In the genomic region with DNA sequence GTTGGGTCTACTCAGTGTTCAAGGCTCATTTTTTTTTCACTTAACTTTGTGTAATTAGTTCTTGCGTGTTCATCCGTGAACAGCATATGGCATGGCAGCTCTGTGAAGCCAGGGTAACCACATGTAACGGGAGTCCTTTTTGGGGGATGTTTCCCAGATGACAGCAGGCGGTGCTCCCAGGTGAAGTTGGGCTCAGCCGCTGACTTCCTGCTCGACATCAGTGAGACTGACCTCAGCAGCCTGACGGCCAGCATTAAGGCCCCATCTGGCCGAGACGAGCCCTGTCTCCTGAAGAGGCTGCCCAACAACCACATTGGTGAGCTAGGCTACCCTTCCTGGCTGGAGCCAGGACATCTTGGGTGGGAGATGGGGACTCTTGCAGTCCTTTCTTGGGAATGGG, we compare ENCODE assay signal across 30 cellular contexts.
"Had no signal": no experiment of that assay in that cellular context is flagged by ENCODE, and none has a peak within 500 bp of the region (broad histone marks: within the 10 kb centered on the region; RNA-seq: fewer than 3 reads in every experiment).

No MANE protein-coding gene starts in this region.

- H3K4me1 ChIP-seq: Peyer's patch had no signal

- H3K9me3 ChIP-seq: Peyer's patch had no signal

- H3K27me3 ChIP-seq: brain microvascular endothelial cell, Peyer's patch had no signal

- H3K27ac ChIP-seq: brain microvascular endothelial cell, Peyer's patch had no signal

- H3K4me3 ChIP-seq: Peyer's patch had no signal

- DNase-seq: activated CD4-positive, alpha-beta memory T cell treated with anti-CD3 and anti-CD28 coated beads, Interleukin-2, amount 10 ng/mL, durations not matched to agents 7 days and 5 days; activated CD4-positive, alpha-beta T cell treated with anti-CD3 and anti-CD28 coated beads for 4 hours; activated CD8-positive, alpha-beta memory T cell treated with anti-CD3 and anti-CD28 coated beads for 24 hours; activated CD8-positive, alpha-beta memory T cell treated with anti-CD3 and anti-CD28 coated beads, Interleukin-2, amount 10 ng/mL, durations not matched to agents 7 days and 5 days; activated effector memory CD4-positive, alpha-beta T cell treated with anti-CD3 and anti-CD28 coated beads, Interleukin-2, amount 50 U/mL, for 16 hours; activated naive CD4-positive, alpha-beta T cell; activated naive CD4-positive, alpha-beta T cell treated with anti-CD3 and anti-CD28 coated beads, Interleukin-2, amount 50 U/mL, for 16 hours; activated naive CD8-positive, alpha-beta T cell treated with anti-CD3 and anti-CD28 coated beads for 36 hours; activated T-cell treated with anti-CD3 and anti-CD28 coated beads, Interleukin-2, amount 50 U/mL, for 1 hour; activated T-cell treated with anti-CD3 and anti-CD28 coated beads, Interleukin-2, amount 50 U/mL, for 72 hours; amniotic stem cell; aorta; brain microvascular endothelial cell; central memory CD4-positive, alpha-beta T cell; NCI-H1092 treated with DMSO at 0.1 percent for 48 hours; NCI-H1417; NCI-H146; NCI-H1930; NCI-H2081 treated with DMSO at 0.1 percent for 48 hours; NCI-H510A; NCI-H526; NCI-H748 treated with DMSO at 0.1 percent for 48 hours; NK-92 treated with Interleukin-12 subunit alpha and Interleukin-12 subunit beta, amount 100 ng/mL, for 24 hours; PC-3; Peyer's patch; RPMI8226; SIG-M5; SW 1271; T1000 had no signal

- FAIRE-seq: TTC549 had no signal
